ENCODE assay signal across 11 cellular contexts in the genomic region with DNA sequence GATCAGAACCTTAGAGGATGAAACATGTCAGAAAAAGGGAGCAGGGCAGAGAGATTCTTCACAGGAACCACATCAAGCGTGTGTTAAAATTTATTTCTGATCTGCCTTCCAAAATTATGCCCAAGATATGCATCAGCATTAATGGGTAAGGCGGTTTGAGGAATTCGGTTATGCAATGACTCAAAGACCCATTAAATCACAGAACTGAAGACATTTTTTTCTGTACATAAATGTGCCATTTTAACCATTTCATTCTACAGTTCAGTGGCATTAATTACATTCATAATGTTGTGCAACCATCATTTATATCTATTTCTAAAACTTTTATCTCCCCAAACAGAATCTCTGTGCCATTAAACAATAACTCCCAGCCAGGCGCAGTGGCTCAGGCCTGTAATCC. TPM values are rescaled to one million over a fixed set of nuclear protein-coding genes. Genes with fewer than 3 reads are reported as not detected.
A peak's percentile ranks its signal among the peaks of the same experiment; 100 is the strongest.
DNase-seq lines count a peak whose midpoint lies in the region; ATAC-seq and TF ChIP-seq lines count a peak whose summit lies in the region.
"Had no signal": no experiment of that assay in that cellular context is flagged by ENCODE, and none has a peak within 500 bp of the region (broad histone marks: within the 10 kb centered on the region; RNA-seq: fewer than 3 reads in every experiment).

No MANE protein-coding gene starts in this region.

- CTCF ChIA-PET in HCT116 (lab: Charles Lee), result no interaction called here

- RAD21 ChIA-PET in HCT116 (lab: Charles Lee; ENCODE audit: low non-redundant PET in 1 of 2, low total read pairs in 2 of 2, uncharacterized antibody in 2 of 2, unreplicated experiment in 2 of 2), result no interaction called here

- H3K4me3 ChIP-seq in AG10803 (ENCODE audit: low read length), result no peak overlapping the region
- no peak overlapping the region; a peak in 1 of 4 replicates for H3K4me3 ChIP-seq in HCT116 (replicated peaks in 1 of 2; ENCODE audit: low read depth in 1 of 2, low read length in 2 of 2)

- H3K9ac ChIP-seq in HCT116 (ENCODE audit: low read length), result 0 out of 2 replicates have a peak overlapping the region, but pooled peaks have one; percentile 3

- H3K79me2 ChIP-seq in HCT116 (ENCODE audit: insufficient read depth, low read length), result peaks cover 3% of the 10 kb centered on the region; the same call in 1 of the 2 replicates

- no peaks in the 10 kb centered on the region for H3K27me3 Mint-ChIP-seq in chondrocyte (ENCODE audit: low read depth)
- H3K27me3 Mint-ChIP-seq in osteocyte (ENCODE audit: unreplicated experiment), result no peaks in the 10 kb centered on the region

- H3K27ac ChIP-seq in HCT116 (ENCODE audit: low read depth, low read length), result peak overlapping the region; percentile 37; the same call in 1 of the 2 replicates

- peaks cover 5% of the 10 kb centered on the region; the same call in 1 of the 2 replicates for H4K20me1 ChIP-seq in HCT116 (ENCODE audit: insufficient read depth)

- H3K4me2 ChIP-seq in HCT116 (ENCODE audit: low read length), result peak overlapping the region; percentile 61

- no TSS peak for BruUV-seq in HCT116 (replicated peaks; lab: Mats Ljungman, UMichigan)

- H3K4me1 Mint-ChIP-seq in chondrocyte (ENCODE audit: low read depth), result peaks cover 35% of the 10 kb centered on the region
- H3K4me1 Mint-ChIP-seq in osteocyte (ENCODE audit: unreplicated experiment), result peaks cover 51% of the 10 kb centered on the region

- no peak for TF ChIP-seq RAD21 in HCT116 (IDR thresholded peaks at IDR 0.05; ENCODE audit: low read depth)

- H2AFZ ChIP-seq in HCT116 (ENCODE audit: low read depth, low read length, poor library complexity, severe bottlenecking), result no peak overlapping the region

- no peaks in the 10 kb centered on the region for H3K36me3 ChIP-seq in HCT116 (ENCODE audit: control insufficient read depth in 1 of 2, insufficient read depth in 2 of 2, low read length in 2 of 2)

- H3K27ac Mint-ChIP-seq in chondrocyte (ENCODE audit: unreplicated experiment) (peak overlapping the region; percentile 90), osteocyte (ENCODE audit: unreplicated experiment) (peak overlapping the region; percentile 88)

- no peak for TF ChIP-seq POLR2A in HCT116 (IDR thresholded peaks at IDR 0.05; ENCODE audit: borderline replicate concordance, extremely low read depth, insufficient read depth, insufficient read length)

- H3K4me1 ChIP-seq in HCT116 (ENCODE audit: control insufficient read depth in 1 of 2, insufficient read depth in 2 of 2, low read length in 2 of 2), result peaks cover 16 to 17% of the 10 kb centered on the region in 2 experiments

- H3K9me3 ChIP-seq in HCT116 (ENCODE audit: control insufficient read depth in 1 of 2, insufficient read depth in 1 of 2, low read depth in 1 of 2, low read length in 2 of 2), result no peaks in the 10 kb centered on the region

- H3K9me2 ChIP-seq in HCT116 (ENCODE audit: insufficient read depth), result no peaks in the 10 kb centered on the region

- H3K9me3 Mint-ChIP-seq in chondrocyte (ENCODE audit: low read depth) (no peaks in the 10 kb centered on the region), osteocyte (ENCODE audit: unreplicated experiment) (no peaks in the 10 kb centered on the region)

- ATAC-seq in HCT116 (no peak), HG03520 (IDR thresholded peaks at IDR 0.05; ENCODE audit: unreplicated experiment) (no peak)

- POLR2A ChIA-PET in HCT116 (lab: Charles Lee), result no interaction called here

- peak; percentile 82 for DNase-seq in AG10803 (ENCODE audit: low read depth)
- DNase-seq in HCT116 (ENCODE audit: low read depth, low spot score), result no peak
- no peak for DNase-seq in chondrocyte (ENCODE audit: low spot score)
- no peak for DNase-seq in osteocyte (ENCODE audit: extremely low spot score, unreplicated experiment)
- no peak for DNase-seq in activated CD4-positive, alpha-beta T cell treated with anti-CD3 and anti-CD28 coated beads for 4 hours
- no peak for DNase-seq in NCI-H510A treated with DMSO at 0.1 percent for 48 hours (lab: John Stamatoyannopoulos, UW)
- DNase-seq in GM20000 (ENCODE audit: low spot score), result no peak
- DNase-seq: NCI-H2081 treated with DMSO at 0.1 percent for 48 hours, posterior cingulate gyrus, RPMI8226 had no signal

- H3K36me3 Mint-ChIP-seq in chondrocyte (ENCODE audit: low read depth) (peaks cover 2% of the 10 kb centered on the region), osteocyte (ENCODE audit: unreplicated experiment) (peaks cover under 1% of the 10 kb centered on the region)

- no peak overlapping the region for H3K4me3 Mint-ChIP-seq in chondrocyte (ENCODE audit: unreplicated experiment)
- H3K4me3 Mint-ChIP-seq in osteocyte (ENCODE audit: unreplicated experiment), result no peak overlapping the region

- TF ChIP-seq CTCF in AG10803 (conservative IDR thresholded peaks at IDR 0.05; ENCODE audit: low read length) (no peak), HCT116 (IDR thresholded peaks at IDR 0.05 in 2 of 3, conservative IDR thresholded peaks at IDR 0.05 in 1 of 3; ENCODE audit: borderline replicate concordance in 1 of 3, insufficient read depth in 1 of 3, low read depth in 2 of 3, low read length in 2 of 3) (no peak), chondrocyte (IDR thresholded peaks at IDR 0.05) (no peak), osteocyte (IDR thresholded peaks at IDR 0.05) (no peak), GM20000 (IDR thresholded peaks at IDR 0.05; ENCODE audit: extremely low read depth, missing control alignments) (no peak)

- no peaks in the 10 kb centered on the region for H3K27me3 ChIP-seq in HCT116 (ENCODE audit: insufficient read depth, low read length)

- intact Hi-C loops in HCT116 (cut with micrococcal nuclease), result no loop called here

TF ChIP-seq in HCT116, 20 proteins besides CTCF, POLR2A, EP300 and RAD21:
- TF ChIP-seq JUND (IDR thresholded peaks at IDR 0.05) (no peak), ZFX (IDR thresholded peaks at IDR 0.05) (no peak), TCF7L2 (IDR thresholded peaks at IDR 0.05; ENCODE audit: borderline replicate concordance, extremely low read depth, insufficient read depth, insufficient read length) (no peak), SIN3A (IDR thresholded peaks at IDR 0.05; ENCODE audit: low read depth) (no peak), MAX (IDR thresholded peaks at IDR 0.05) (no peak), FOSL1 (IDR thresholded peaks at IDR 0.05; ENCODE audit: low read depth) (no peak), YY1 (IDR thresholded peaks at IDR 0.05; ENCODE audit: extremely low read depth, insufficient replicate concordance, low read depth, low read length) (no peak), ELF1 (IDR thresholded peaks at IDR 0.05; ENCODE audit: borderline replicate concordance, low read depth) (no peak), ZBTB33 (IDR thresholded peaks at IDR 0.05; ENCODE audit: extremely low read depth, insufficient replicate concordance, low read length) (no peak), SP1 (IDR thresholded peaks at IDR 0.05; ENCODE audit: low read depth) (no peak), EZH2phosphoT487 (IDR thresholded peaks at IDR 0.05; ENCODE audit: borderline replicate concordance) (no peak)

RNA-seq across cellular contexts. Expression of gene CNST, which starts 43.4 kb away (rescaled TPM):
- total RNA-seq in HCT116 (2021; ENCODE audit: unreplicated experiment) (13.5 TPM), chondrocyte (22.3 to 25.6 TPM (median 25.2 TPM) in 3 replicates), osteocyte (26.8 and 32.9 TPM in 2 replicates)
- 4.3 and 5.0 TPM in 2 replicates for polyA plus RNA-seq in HCT116 (2012)

RNA-seq across cellular contexts. Expression of gene TFB2M, which starts 43.6 kb away (rescaled TPM):
- total RNA-seq in HCT116 (2021; ENCODE audit: unreplicated experiment), result 24.4 TPM
- 6.8 and 9.3 TPM in 2 replicates for polyA plus RNA-seq in HCT116 (2012)
- 9.6 to 12.3 TPM (median 10.6 TPM) in 3 replicates for total RNA-seq in chondrocyte
- total RNA-seq in osteocyte, result 11.5 and 12.5 TPM in 2 replicates
